Comparison of ENCODE assay signal across 14 cellular contexts in genomic region chr6:108710046-108710445, GRCh38.
"Had no signal": no experiment of that assay in that cellular context is flagged by ENCODE, and none has a peak within 500 bp of the region (broad histone marks: within the 10 kb centered on the region; RNA-seq: fewer than 3 reads in every experiment).

No MANE protein-coding gene starts in this region.

- H3K79me2 ChIP-seq: parathyroid adenoma had no signal

- H3K9ac ChIP-seq: parathyroid adenoma had no signal

- ATAC-seq: esophagus mucosa; gastroesophageal sphincter; mucosa of descending colon; natural killer cell treated with Interleukin-12 subunit alpha and Interleukin-12 subunit beta and Interleukin-15 and Interleukin-18, amount 100 ng/mL, for 72 hours; stimulated activated memory B cell treated with anti-CD40 and anti-IgM and Interleukin-4, amounts not matched to agents 10 μg/mL and 1 μg/mL and 100 μg/mL, for 72 hours had no signal

- H3K36me3 ChIP-seq: gastroesophageal sphincter, thoracic aorta had no signal

- H3K4me1 ChIP-seq: parathyroid adenoma had no signal

- H3K4me3 ChIP-seq: gastroesophageal sphincter, mucosa of descending colon, smooth muscle cell, thoracic aorta had no signal

- H3K27ac ChIP-seq: gastroesophageal sphincter, parathyroid adenoma, thoracic aorta had no signal

- H3K27me3 ChIP-seq: gastroesophageal sphincter had no signal

- DNase-seq: effector memory CD4-positive, alpha-beta T cell; glutamatergic neuron; hippocampal formation; kidney glomerular epithelial cell; mucosa of descending colon; stimulated activated CD4-positive, alpha-beta T cell treated with anti-CD3 and anti-CD28 coated beads, Interleukin-2, amount 100 ng/mL, for 48 hours; substantia nigra had no signal

- H3K9me3 ChIP-seq: gastroesophageal sphincter, mucosa of descending colon, thoracic aorta had no signal

- H2AFZ ChIP-seq: parathyroid adenoma had no signal

- H3K4me2 ChIP-seq: smooth muscle cell had no signal
